ENCODE assay signal across 20 cellular contexts in genomic region chr14:68158640-68159039, GRCh38.
DNase-seq lines count a peak whose midpoint lies in the region; ATAC-seq, FAIRE-seq and TF ChIP-seq lines count a peak whose summit lies in the region.
"Had no signal": no experiment of that assay in that cellular context is flagged by ENCODE, and none has a peak within 500 bp of the region (broad histone marks: within the 10 kb centered on the region; RNA-seq: fewer than 3 reads in every experiment).

No MANE protein-coding gene starts in this region.

- FAIRE-seq in keratinocyte (lab: Jason Lieb, UNC) = no peak
- no peak for FAIRE-seq in GM12891 (lab: Jason Lieb, UNC)

- POLR2A ChIA-PET in HCT116 (lab: Charles Lee) (no interaction called here), MCF 10A (lab: Yijun Ruan, JAX) (interaction anchor here (0.6 to 4.5 kb wide), 5 partner anchors 18 to 205 kb away, joined by 3 to 19 read pairs (median 5); no protein-coding TSS in a partner anchor)
- POLR2A ChIA-PET in CD8-positive, alpha-beta memory T cell (lab: Charles Lee) = no interaction called here

- dilution Hi-C loops in keratinocyte (cut with MboI; ENCODE audit: extremely low pct_ligation_motif_present, low sequenced_read_pairs) = no loop called here

- H3K9me3 ChIP-seq in HCT116 (ENCODE audit: control insufficient read depth in 1 of 2, insufficient read depth in 1 of 2, low read depth in 1 of 2, low read length in 2 of 2) (no peaks in the 10 kb centered on the region), keratinocyte (ENCODE audit: control insufficient read depth, low read depth, low read length) (no peaks in the 10 kb centered on the region), sigmoid colon (peaks cover 0 to 4% (median 0%) of the 10 kb centered on the region in 4 donors)
- H3K9me3 ChIP-seq in CD8-positive, alpha-beta memory T cell (ENCODE audit: low read length) = no peaks in the 10 kb centered on the region

- CTCF ChIA-PET in HCT116 (lab: Charles Lee) (no interaction called here), MCF 10A (lab: Yijun Ruan, JAX) (interaction anchor here (0.5 to 1.0 kb wide), 2 partner anchors 79 to 691 kb away, joined by 3 read pairs; no protein-coding TSS in a partner anchor)
- CTCF ChIA-PET in CD8-positive, alpha-beta memory T cell (lab: Charles Lee) = no interaction called here

- H3K27ac Mint-ChIP-seq in MCF 10A (ENCODE audit: low read depth, unreplicated experiment) = peak overlapping the region; percentile 96
- no peak overlapping the region for H3K27ac Mint-ChIP-seq in CD8-positive, alpha-beta memory T cell
- H3K27ac Mint-ChIP-seq: CD4-positive, CD25-positive, alpha-beta regulatory T cell had no signal

- H3K4me1 Mint-ChIP-seq in MCF 10A (ENCODE audit: insufficient read depth, unreplicated experiment) = peaks cover 18% of the 10 kb centered on the region
- no peaks in the 10 kb centered on the region for H3K4me1 Mint-ChIP-seq in CD8-positive, alpha-beta memory T cell

- no TSS peak for BruUV-seq in HCT116 (replicated peaks; lab: Mats Ljungman, UMichigan)
- no TSS peak for BruUV-seq in MCF 10A (replicated peaks; lab: Mats Ljungman, UMichigan)

- TF ChIP-seq CTCF in HCT116 (IDR thresholded peaks at IDR 0.05 in 2 of 3, conservative IDR thresholded peaks at IDR 0.05 in 1 of 3; ENCODE audit: borderline replicate concordance in 1 of 3, insufficient read depth in 1 of 3, low read depth in 2 of 3, low read length in 2 of 3) (no peak), MCF 10A (IDR thresholded peaks at IDR 0.05; ENCODE audit: unreplicated experiment) (no peak), keratinocyte (optimal IDR thresholded peaks at IDR 0.05 in 1 of 3, IDR thresholded peaks at IDR 0.05 in 1 of 3, conservative IDR thresholded peaks at IDR 0.05 in 1 of 3; ENCODE audit: extremely low read depth in 1 of 3, insufficient read depth in 2 of 3, low read length in 3 of 3) (no peak), sigmoid colon (IDR thresholded peaks at IDR 0.05) (no peak)

- H3K9me3 Mint-ChIP-seq in MCF 10A (ENCODE audit: unreplicated experiment) = peaks cover 8% of the 10 kb centered on the region
- peaks cover 0 to 2% (median 0%) of the 10 kb centered on the region in 5 donors for H3K9me3 Mint-ChIP-seq in CD8-positive, alpha-beta memory T cell
- H3K9me3 Mint-ChIP-seq: activated naive CD4-positive, alpha-beta T cell treated with anti-CD3 and anti-CD28 coated beads for 36 hours; IgD-negative memory B cell had no signal

- H3K4me2 ChIP-seq in HCT116 (ENCODE audit: low read length) (no peak overlapping the region), keratinocyte (ENCODE audit: control insufficient read depth, extremely low read depth, insufficient read depth, low read depth, low read length) (peak overlapping the region; percentile 69)

- WGBS in sigmoid colon, 2 donors = 94% methylated on average over 4 of the region's 4 CpGs

- DNase-seq in HCT116 (ENCODE audit: low read depth, low spot score) (no peak), MCF 10A (ENCODE audit: unreplicated experiment) (no peak), keratinocyte (ENCODE audit: low read depth, low spot score) (no peak), sigmoid colon (no peak), T-helper 9 cell (no peak), GM12891 (ENCODE audit: insufficient read length, low spot score) (no peak), NCI-H526 (lab: John Stamatoyannopoulos, UW) (no peak)
- no peak for DNase-seq in CD8-positive, alpha-beta memory T cell
- DNase-seq: activated CD4-positive, CD25-positive, alpha-beta regulatory T cell treated with anti-CD3 and anti-CD28 coated beads, Interleukin-2, amount 50 U/mL, for 72 hours; activated CD8-positive, alpha-beta memory T cell treated with anti-CD3 and anti-CD28 coated beads for 24 hours; activated naive CD4-positive, alpha-beta T cell treated with anti-CD3 and anti-CD28 coated beads for 36 hours; activated T-cell treated with anti-CD3 and anti-CD28 coated beads, Interleukin-2, amount 50 U/mL, for 48 hours; CD4-positive, CD25-positive, alpha-beta regulatory T cell; central memory CD4-positive, alpha-beta T cell; dorsolateral prefrontal cortex; H7; hippocampal formation; NCI-H146; Right ventricle myocardium superior had no signal

- H3K36me3 Mint-ChIP-seq in MCF 10A (ENCODE audit: insufficient read depth, unreplicated experiment) = no peaks in the 10 kb centered on the region
- peaks cover 3 to 9% (median 8%) of the 10 kb centered on the region in 3 donors for H3K36me3 Mint-ChIP-seq in CD8-positive, alpha-beta memory T cell
- H3K36me3 Mint-ChIP-seq: IgD-negative memory B cell had no signal

- peak; percentile 18; the same call in 1 of the 2 replicates for TF ChIP-seq RAD21 in HCT116 (IDR thresholded peaks at IDR 0.05; ENCODE audit: low read depth)

- no peak overlapping the region for H3K9ac ChIP-seq in HCT116 (ENCODE audit: low read length)
- H3K9ac ChIP-seq in keratinocyte (ENCODE audit: control insufficient read depth, extremely low read depth, insufficient read depth, low read length) = peak overlapping the region; percentile 22

- no peak for TF ChIP-seq EP300 in sigmoid colon (IDR thresholded peaks at IDR 0.05)

- H4K20me1 ChIP-seq in HCT116 (ENCODE audit: insufficient read depth) = no peaks in the 10 kb centered on the region
- H4K20me1 ChIP-seq in keratinocyte (ENCODE audit: control insufficient read depth, extremely low read depth, insufficient read depth, low read length) = no peaks in the 10 kb centered on the region

- no peaks in the 10 kb centered on the region for H3K27me3 ChIP-seq in HCT116 (ENCODE audit: insufficient read depth, low read length)
- no peaks in the 10 kb centered on the region for H3K27me3 ChIP-seq in keratinocyte (ENCODE audit: control insufficient read depth, extremely low read depth, insufficient read depth, low read length)
- no peaks in the 10 kb centered on the region for H3K27me3 ChIP-seq in sigmoid colon
- H3K27me3 ChIP-seq in CD8-positive, alpha-beta memory T cell (ENCODE audit: insufficient read depth, low read length, poor library complexity, severe bottlenecking) = no peaks in the 10 kb centered on the region
- H3K27me3 ChIP-seq: dorsolateral prefrontal cortex had no signal

- no peak overlapping the region for H3K4me3 Mint-ChIP-seq in MCF 10A (ENCODE audit: unreplicated experiment)
- H3K4me3 Mint-ChIP-seq in CD8-positive, alpha-beta memory T cell = no peak overlapping the region
- H3K4me3 Mint-ChIP-seq: activated naive CD4-positive, alpha-beta T cell treated with anti-CD3 and anti-CD28 coated beads for 36 hours; CD4-positive, CD25-positive, alpha-beta regulatory T cell; IgD-negative memory B cell had no signal

- TF ChIP-seq POLR2A in HCT116 (IDR thresholded peaks at IDR 0.05; ENCODE audit: borderline replicate concordance, extremely low read depth, insufficient read depth, insufficient read length) (no peak), sigmoid colon (IDR thresholded peaks at IDR 0.05) (no peak), GM12891 (IDR thresholded peaks at IDR 0.05; ENCODE audit: low read depth, low read length) (no peak)

- RAD21 ChIA-PET in HCT116 (lab: Charles Lee; ENCODE audit: low non-redundant PET in 1 of 2, low total read pairs in 2 of 2, uncharacterized antibody in 2 of 2, unreplicated experiment in 2 of 2) = no interaction called here

- intact Hi-C loops in HCT116 (cut with micrococcal nuclease) (no loop called here), MCF 10A (cut with micrococcal nuclease) (loop anchor here (1.0 kb wide), 1 partner anchor 214 kb away; no protein-coding TSS in a partner anchor), sigmoid colon (cut with DNase I) (no loop called here)

- ATAC-seq in HCT116 = no peak

- H3K4me3 ChIP-seq in HCT116 (replicated peaks in 1 of 2; ENCODE audit: low read depth in 1 of 2, low read length in 2 of 2) = no peak overlapping the region
- H3K4me3 ChIP-seq in keratinocyte (ENCODE audit: control insufficient read depth in 2 of 3, extremely low read depth in 1 of 3, insufficient read depth in 2 of 3, low read depth in 1 of 3, low read length in 3 of 3) = no peak overlapping the region
- H3K4me3 ChIP-seq in sigmoid colon = no peak overlapping the region
- no peak overlapping the region for H3K4me3 ChIP-seq in CD8-positive, alpha-beta memory T cell (ENCODE audit: low read length)
- H3K4me3 ChIP-seq: dorsolateral prefrontal cortex had no signal

- peak overlapping the region; percentile 28; the same call in 1 of the 2 replicates for H3K27ac ChIP-seq in HCT116 (ENCODE audit: low read depth, low read length)
- H3K27ac ChIP-seq in keratinocyte (ENCODE audit: control insufficient read depth, insufficient read depth, low read length) = peak overlapping the region; percentile 70
- peak overlapping the region in 3 of 4 donors; percentile 66 to 84 (median 81) for H3K27ac ChIP-seq in sigmoid colon
- H3K27ac ChIP-seq in CD8-positive, alpha-beta memory T cell (ENCODE audit: low read depth, low read length) = no peak overlapping the region
- H3K27ac ChIP-seq: dorsolateral prefrontal cortex had no signal

- H2AFZ ChIP-seq in HCT116 (ENCODE audit: low read depth, low read length, poor library complexity, severe bottlenecking) (no peak overlapping the region), keratinocyte (ENCODE audit: control insufficient read depth, low read length) (peak overlapping the region; percentile 87)

- H3K36me3 ChIP-seq in HCT116 (ENCODE audit: control insufficient read depth in 1 of 2, insufficient read depth in 2 of 2, low read length in 2 of 2) (no peaks in the 10 kb centered on the region), keratinocyte (ENCODE audit: control insufficient read depth in 2 of 2, extremely low read depth in 1 of 2, insufficient read depth in 2 of 2, low read length in 2 of 2) (no peaks in the 10 kb centered on the region), sigmoid colon (no peaks in the 10 kb centered on the region)
- H3K36me3 ChIP-seq in CD8-positive, alpha-beta memory T cell (ENCODE audit: insufficient read depth, low read length) = no peaks in the 10 kb centered on the region

- H3K27me3 Mint-ChIP-seq in MCF 10A (ENCODE audit: insufficient read depth, unreplicated experiment) = no peaks in the 10 kb centered on the region
- peaks cover 0 to 1% of the 10 kb centered on the region in 2 donors for H3K27me3 Mint-ChIP-seq in CD8-positive, alpha-beta memory T cell
- H3K27me3 Mint-ChIP-seq: CD4-positive, CD25-positive, alpha-beta regulatory T cell; IgD-negative memory B cell had no signal

- H3K79me2 ChIP-seq in HCT116 (ENCODE audit: insufficient read depth, low read length) (no peaks in the 10 kb centered on the region), keratinocyte (ENCODE audit: control insufficient read depth, insufficient read depth, low read length) (no peaks in the 10 kb centered on the region)

- no peaks in the 10 kb centered on the region for H3K9me2 ChIP-seq in HCT116 (ENCODE audit: insufficient read depth)

- H3K4me1 ChIP-seq in HCT116 (ENCODE audit: control insufficient read depth in 1 of 2, insufficient read depth in 2 of 2, low read length in 2 of 2) = peaks cover 4 to 43% of the 10 kb centered on the region in 2 experiments; a peak in 3 of 4 replicates
- peaks cover 19% of the 10 kb centered on the region for H3K4me1 ChIP-seq in keratinocyte (ENCODE audit: control insufficient read depth, extremely low read depth, insufficient read depth, low read length)
- peaks cover 1 to 69% (median 58%) of the 10 kb centered on the region in 4 donors for H3K4me1 ChIP-seq in sigmoid colon
- H3K4me1 ChIP-seq in CD8-positive, alpha-beta memory T cell (ENCODE audit: insufficient read depth, low read length) = no peaks in the 10 kb centered on the region

- no peaks in the 10 kb centered on the region for H3K9me1 ChIP-seq in keratinocyte (ENCODE audit: control insufficient read depth, extremely low read depth, insufficient read depth, low read length)
